ENCODE assay signal across 8 cellular contexts in genomic region chr19:11346104-11346940, GRCh38. TPM values are rescaled to one million over a fixed set of nuclear protein-coding genes. Genes with fewer than 3 reads are reported as not detected.
DNase-seq lines count a peak whose midpoint lies in the region; ATAC-seq, FAIRE-seq and TF ChIP-seq lines count a peak whose summit lies in the region.

TSS of gene CCDC159 (plus strand) at chr19:11346519. CDS start at chr19:11346607, 88 bp downstream.
TSS of gene TMEM205 (minus strand) at chr19:11346268. CDS start at chr19:11345619, 649 bp downstream.

- H3K9me2 ChIP-seq in Loucy (replicated peaks; ENCODE audit: low read depth, low read length), result no peaks in the 10 kb centered on the region

- H3K4me1 Mint-ChIP-seq in natural killer cell treated with Interleukin-12 subunit alpha and Interleukin-12 subunit beta and Interleukin-15 and Interleukin-18, amount 100 ng/mL, for 72 hours (ENCODE audit: low read depth in 2 of 2), result peaks cover 24 to 26% of the 10 kb centered on the region in 2 donors

- peak; percentile 51 for TF ChIP-seq POLR2A in H54 (IDR thresholded peaks at IDR 0.05; ENCODE audit: low read depth, low read length)

- H3K4me3 Mint-ChIP-seq in natural killer cell treated with Interleukin-12 subunit alpha and Interleukin-12 subunit beta and Interleukin-15 and Interleukin-18, amount 100 ng/mL, for 72 hours, result peak within 1 kb of the TSS; percentile 97

- H3K4me1 ChIP-seq in ES-I3 (ENCODE audit: insufficient read depth, low read length) (no peaks in the 10 kb centered on the region), Loucy (ENCODE audit: insufficient read depth, low read length, poor library complexity, severe bottlenecking) (peaks cover 28% of the 10 kb centered on the region)

- no peaks in the 10 kb centered on the region for H3K27me3 ChIP-seq in Loucy (ENCODE audit: insufficient read depth, low read length, poor library complexity, severe bottlenecking)

- no peaks in the 10 kb centered on the region for H3K9me3 Mint-ChIP-seq in natural killer cell treated with Interleukin-12 subunit alpha and Interleukin-12 subunit beta and Interleukin-15 and Interleukin-18, amount 100 ng/mL, for 72 hours

- H3K36me3 Mint-ChIP-seq in natural killer cell treated with Interleukin-12 subunit alpha and Interleukin-12 subunit beta and Interleukin-15 and Interleukin-18, amount 100 ng/mL, for 72 hours, result no peaks in the 10 kb centered on the region

- H3K4me3 ChIP-seq in Loucy (ENCODE audit: low read length, poor library complexity, severe bottlenecking) (peak within 1 kb of the TSS; percentile 96), fibroblast of pulmonary artery (replicated peaks; ENCODE audit: low read depth, low read length) (peak within 1 kb of the TSS; percentile 85)

- no peaks in the 10 kb centered on the region for H3K27me3 Mint-ChIP-seq in natural killer cell treated with Interleukin-12 subunit alpha and Interleukin-12 subunit beta and Interleukin-15 and Interleukin-18, amount 100 ng/mL, for 72 hours

- H3K27ac Mint-ChIP-seq in natural killer cell treated with Interleukin-12 subunit alpha and Interleukin-12 subunit beta and Interleukin-15 and Interleukin-18, amount 100 ng/mL, for 72 hours, result peak within 1 kb of the TSS; percentile 93 to 99

- peak; percentile 75 for FAIRE-seq in H54 (lab: Jason Lieb, UNC)

- H3K36me3 ChIP-seq in ES-I3 (ENCODE audit: insufficient read depth, low read length) (peaks cover 4% of the 10 kb centered on the region; the same call in 1 of the 2 replicates), Loucy (ENCODE audit: insufficient read depth, low read length) (no peaks in the 10 kb centered on the region)

- peak within 1 kb of the TSS; percentile 99 for H3K4me2 ChIP-seq in Loucy (ENCODE audit: low read depth, low read length, poor library complexity, severe bottlenecking)

- DNase-seq in H54 (ENCODE audit: insufficient read length, low spot score) (peak; percentile 94), SHP77 (lab: John Stamatoyannopoulos, UW) (peak; percentile 99), fibroblast of pulmonary artery (ENCODE audit: low read depth) (peak; percentile 99)
- peak; percentile 98 for DNase-seq in activated effector memory CD4-positive, alpha-beta T cell treated with Interleukin-2 at 50 U/mL for 16 hours
- DNase-seq in natural killer cell treated with Interleukin-12 subunit alpha and Interleukin-12 subunit beta and Interleukin-15 and Interleukin-18, amount 100 ng/mL, for 72 hours (ENCODE audit: low spot score), result peak; percentile 99
- DNase-seq in stimulated activated naive CD8-positive, alpha-beta T cell treated with anti-CD3 and anti-CD28 coated beads, Interleukin-15, Interleukin-2, amounts not matched to agents 100 U/mL and 50 U/mL, for 24 hours, result peak; percentile 97

- ATAC-seq in natural killer cell treated with Interleukin-12 subunit alpha and Interleukin-12 subunit beta and Interleukin-15 and Interleukin-18, amount 100 ng/mL, for 72 hours, result peak; percentile 97 to 98
- peak; percentile 98 for ATAC-seq in stimulated activated naive CD8-positive, alpha-beta T cell treated with anti-CD3 and anti-CD28 coated beads, Interleukin-15, Interleukin-2, amounts not matched to agents 100 U/mL and 50 U/mL, for 24 hours

- H3K79me2 ChIP-seq in Loucy (ENCODE audit: insufficient read depth, low read length), result peaks cover 6% of the 10 kb centered on the region; the same call in 1 of the 2 replicates

- H3K9me3 ChIP-seq in ES-I3 (ENCODE audit: control insufficient read depth, insufficient read depth, low read length) (no peaks in the 10 kb centered on the region), Loucy (ENCODE audit: insufficient read depth, low read depth, low read length) (no peaks in the 10 kb centered on the region)

- H3K9ac ChIP-seq in ES-I3 (ENCODE audit: low read depth, low read length) (peak within 1 kb of the TSS; percentile 70), Loucy (ENCODE audit: low read depth, low read length, poor library complexity, severe bottlenecking) (peak within 1 kb of the TSS; percentile 82)

- TF ChIP-seq CTCF in Loucy (conservative IDR thresholded peaks at IDR 0.05; ENCODE audit: low read length), result peak; percentile 40; the same call in 1 of the 2 replicates
- no peak for TF ChIP-seq CTCF in fibroblast of pulmonary artery (IDR thresholded peaks at IDR 0.05; ENCODE audit: low read length, missing control alignments)

- H3F3A ChIP-seq in Loucy (ENCODE audit: low read depth), result peaks cover 7% of the 10 kb centered on the region

- no peaks in the 10 kb centered on the region for H4K20me1 ChIP-seq in Loucy (ENCODE audit: insufficient read depth, low read length, poor library complexity, severe bottlenecking)

- peak within 1 kb of the TSS; percentile 92 for H2AFZ ChIP-seq in Loucy (ENCODE audit: low read length)

RNA-seq across cellular contexts. Expression of gene CCDC159, which starts in this region (rescaled TPM):
- total RNA-seq in natural killer cell treated with Interleukin-12 subunit alpha and Interleukin-12 subunit beta and Interleukin-15 and Interleukin-18, amount 100 ng/mL, for 72 hours, result 10 to 100 TPM; 26.5 to 37.8 TPM

RNA-seq across cellular contexts. Expression of gene TMEM205, which starts in this region (rescaled TPM):
- 10 to 100 TPM; 35.8 to 54.3 TPM for total RNA-seq in natural killer cell treated with Interleukin-12 subunit alpha and Interleukin-12 subunit beta and Interleukin-15 and Interleukin-18, amount 100 ng/mL, for 72 hours

Comparison
In these comparisons a context has a peak if more than half of its experiments do, and no peak if none do; other contexts are left out.
1. Peak in every context shown above with its lines: DNase-seq, ATAC-seq and H3K4me3 ChIP-seq.